ENCODE assay signal across 1 cellular context in genomic region chr17:82331345-82331939, GRCh38.
A peak's percentile ranks its signal among the peaks of the same experiment; 100 is the strongest.
TF ChIP-seq lines count a peak whose summit lies in the region.

No MANE protein-coding gene starts in this region.

TF ChIP-seq in HepG2, 621 proteins besides CTCF, POLR2A, EP300 and RAD21:
- TF ChIP-seq SPEN (CRISPR knock-in tag; IDR thresholded peaks at IDR 0.05; ENCODE audit: low read depth) (0 out of 2 replicates have a peak, but pooled peaks have one; percentile 3), PRPF4 (IDR thresholded peaks at IDR 0.05; ENCODE audit: low read depth, low read length, poor library complexity, severe bottlenecking) (peak; percentile 72), TERF1 (CRISPR knock-in tag; IDR thresholded peaks at IDR 0.05) (no peak), ZNF496 (CRISPR knock-in tag; IDR thresholded peaks at IDR 0.05; ENCODE audit: insufficient replicate concordance) (no peak), ZNF687 (CRISPR knock-in tag; IDR thresholded peaks at IDR 0.05) (no peak), HNRNPL (IDR thresholded peaks at IDR 0.05; ENCODE audit: low read depth, low read length) (peak; percentile 50; the same call in 1 of the 2 replicates), SP4 (CRISPR knock-in tag; IDR thresholded peaks at IDR 0.05) (no peak), ZC3H13 (CRISPR knock-in tag; IDR thresholded peaks at IDR 0.05) (0 out of 2 replicates have a peak, but pooled peaks have one; percentile 3), MYC (CRISPR knock-in tag; IDR thresholded peaks at IDR 0.05; ENCODE audit: borderline replicate concordance) (0 out of 2 replicates have a peak, but pooled peaks have one; percentile 14), ZBTB34 (CRISPR knock-in tag; IDR thresholded peaks at IDR 0.05) (no peak), KAT7 (CRISPR knock-in tag; IDR thresholded peaks at IDR 0.05; ENCODE audit: borderline replicate concordance) (no peak), BATF2 (CRISPR knock-in tag; IDR thresholded peaks at IDR 0.05) (no peak), MYPOP (CRISPR knock-in tag; IDR thresholded peaks at IDR 0.05) (no peak), ZNF460 (CRISPR knock-in tag; IDR thresholded peaks at IDR 0.05; ENCODE audit: borderline replicate concordance) (peak; percentile 34; the same call in 1 of the 2 replicates), ZBTB38 (CRISPR knock-in tag; IDR thresholded peaks at IDR 0.05) (peak; percentile 19; the same call in 1 of the 2 replicates)
